8 cellular contexts compared by ENCODE assay signal in genomic region chr6:89829591-89830384, GRCh38. TPM values are rescaled to one million over a fixed set of nuclear protein-coding genes. Genes with fewer than 3 reads are reported as not detected.
A peak's percentile ranks its signal among the peaks of the same experiment; 100 is the strongest.
DNase-seq lines count a peak whose midpoint lies in the region; ATAC-seq, FAIRE-seq and TF ChIP-seq lines count a peak whose summit lies in the region.

Gene CASP8AP2 (plus strand): TSS chr6:89829880.

- H3K9ac ChIP-seq in astrocyte (ENCODE audit: low read length), result peak within 1 kb of the TSS; percentile 87

- H3K4me2 ChIP-seq in astrocyte (ENCODE audit: low read length), result peak within 1 kb of the TSS; percentile 93

- H3K27me3 Mint-ChIP-seq in T-helper 2 cell treated with Interferon-gamma antibody and Interleukin-4, amounts not matched to agents 5 μg/mL and 100 μg/mL, for 36 hours (ENCODE audit: low read depth), result no peaks in the 10 kb centered on the region
- H3K27me3 Mint-ChIP-seq in astrocyte (ENCODE audit: low read depth, unreplicated experiment), result no peaks in the 10 kb centered on the region

- H3K9me3 Mint-ChIP-seq in T-helper 2 cell treated with Interferon-gamma antibody and Interleukin-4, amounts not matched to agents 5 μg/mL and 100 μg/mL, for 36 hours, result no peaks in the 10 kb centered on the region
- H3K9me3 Mint-ChIP-seq in astrocyte (ENCODE audit: unreplicated experiment), result no peaks in the 10 kb centered on the region

- TF ChIP-seq CTCF in astrocyte (IDR thresholded peaks at IDR 0.05; ENCODE audit: insufficient read depth, low read depth, low read length), result no peak

- no peaks in the 10 kb centered on the region for H3K27me3 ChIP-seq in astrocyte (ENCODE audit: insufficient read depth, low read length)

- peaks cover 13% of the 10 kb centered on the region for H3K4me1 ChIP-seq in astrocyte (ENCODE audit: insufficient read depth, low read length)

- H2AFZ ChIP-seq in astrocyte (ENCODE audit: low read depth, low read length), result peak within 1 kb of the TSS; percentile 88

- H3K36me3 Mint-ChIP-seq in T-helper 2 cell treated with Interferon-gamma antibody and Interleukin-4, amounts not matched to agents 5 μg/mL and 100 μg/mL, for 36 hours (ENCODE audit: low read depth), result peaks cover 28% of the 10 kb centered on the region
- H3K36me3 Mint-ChIP-seq in astrocyte (ENCODE audit: low read depth, unreplicated experiment), result peaks cover 7% of the 10 kb centered on the region

- peak; percentile 55 for FAIRE-seq in astrocyte (lab: Jason Lieb, UNC)

- H3K4me3 Mint-ChIP-seq in T-helper 2 cell treated with Interferon-gamma antibody and Interleukin-4, amounts not matched to agents 5 μg/mL and 100 μg/mL, for 36 hours, result peak within 1 kb of the TSS; percentile 97
- H3K4me3 Mint-ChIP-seq in astrocyte (ENCODE audit: unreplicated experiment), result peak within 1 kb of the TSS; percentile 84

- H3K79me2 ChIP-seq in astrocyte (ENCODE audit: insufficient read depth, low read length), result peaks cover 24% of the 10 kb centered on the region

- H3K27ac Mint-ChIP-seq in T-helper 2 cell treated with Interferon-gamma antibody and Interleukin-4, amounts not matched to agents 5 μg/mL and 100 μg/mL, for 36 hours, result peak within 1 kb of the TSS; percentile 97
- peak within 1 kb of the TSS; percentile 58 for H3K27ac Mint-ChIP-seq in astrocyte (ENCODE audit: unreplicated experiment)

- peak within 1 kb of the TSS; percentile 87 for H3K4me3 ChIP-seq in astrocyte (ENCODE audit: insufficient read depth, low read depth, low read length)

- peak within 1 kb of the TSS; percentile 64 for H3K27ac ChIP-seq in astrocyte (ENCODE audit: low read depth, low read length)

- H4K20me1 ChIP-seq in astrocyte (ENCODE audit: insufficient read depth, low read length), result no peaks in the 10 kb centered on the region

- ATAC-seq in GM18502 (IDR thresholded peaks at IDR 0.05; ENCODE audit: poor library complexity, unreplicated experiment) (peak; percentile 96), HG02970 (IDR thresholded peaks at IDR 0.05; ENCODE audit: low FRiP score, unreplicated experiment) (peak; percentile 99)

- DNase-seq in NCI-H1930 (lab: John Stamatoyannopoulos, UW), result peak; percentile 93 to 96
- DNase-seq in T-helper 2 cell treated with Interferon-gamma antibody and Interleukin-4, amounts not matched to agents 5 μg/mL and 100 μg/mL, for 36 hours (ENCODE audit: low spot score), result peak; percentile 93
- DNase-seq in astrocyte (ENCODE audit: low read depth), result peak; percentile 97
- DNase-seq in hepatic stellate cell (ENCODE audit: low spot score), result peak; percentile 98
- DNase-seq in renal cortical epithelial cell (ENCODE audit: low read depth), result peak; percentile 99
- DNase-seq in cortex of kidney (lab: John Stamatoyannopoulos, UW), result no peak

- H3K9me3 ChIP-seq in astrocyte (ENCODE audit: insufficient read depth, low read depth, low read length), result no peaks in the 10 kb centered on the region

- H3K36me3 ChIP-seq in astrocyte (ENCODE audit: insufficient read depth, low read length), result peaks cover 6% of the 10 kb centered on the region

- H3K4me1 Mint-ChIP-seq in T-helper 2 cell treated with Interferon-gamma antibody and Interleukin-4, amounts not matched to agents 5 μg/mL and 100 μg/mL, for 36 hours (ENCODE audit: low read depth), result peaks cover 25% of the 10 kb centered on the region
- peaks cover 10% of the 10 kb centered on the region for H3K4me1 Mint-ChIP-seq in astrocyte (ENCODE audit: low read depth, unreplicated experiment)

RNA-seq across cellular contexts. Expression of gene CASP8AP2, which starts in this region (rescaled TPM):
- total RNA-seq in astrocyte (12.1 and 12.6 TPM in 2 replicates), renal cortical epithelial cell (11.8 and 14.3 TPM in 2 replicates)
